ENCODE assay signal across 19 cellular contexts in genomic region chr7:6387734-6388294, GRCh38. TPM values are rescaled to one million over a fixed set of nuclear protein-coding genes. Genes with fewer than 3 reads are reported as not detected.
DNase-seq lines count a peak whose midpoint lies in the region; ATAC-seq and TF ChIP-seq lines count a peak whose summit lies in the region.
"Had no signal": no experiment of that assay in that cellular context is flagged by ENCODE, and none has a peak within 500 bp of the region (broad histone marks: within the 10 kb centered on the region; RNA-seq: fewer than 3 reads in every experiment).

No MANE protein-coding gene starts in this region.

- H3K27ac Mint-ChIP-seq in Calu3 (ENCODE audit: unreplicated experiment), result peak overlapping the region; percentile 90
- H3K27ac Mint-ChIP-seq in WTC11, result peak overlapping the region; percentile 26; the same call in 1 of the 2 replicates
- H3K27ac Mint-ChIP-seq: activated CD4-positive, alpha-beta memory T cell treated with anti-CD3 and anti-CD28 coated beads, Interleukin-2, amount 10 ng/mL, durations not matched to agents 7 days and 5 days; activated T-helper 2 cell treated with anti-CD3 and anti-CD28 coated beads, Interferon-gamma antibody, Interleukin-2, Interleukin-4, amounts not matched to agents 10 μg/mL and 5 μg/mL and 100 μg/mL, durations not matched to agents 14 hours and 24 hours and 36 hours had no signal

- ATAC-seq in WTC11 (no peak), gastroesophageal sphincter (no peak), sciatic nerve (peak; percentile 38), GM21576 (IDR thresholded peaks at IDR 0.05; ENCODE audit: unreplicated experiment) (no peak)
- no peak for ATAC-seq in stimulated activated naive CD8-positive, alpha-beta T cell treated with anti-CD3 and anti-CD28 coated beads, Interleukin-15, Interleukin-2, amounts not matched to agents 100 U/mL and 50 U/mL, for 24 hours
- ATAC-seq: foreskin keratinocyte, T-cell had no signal

- DNase-seq in Calu3 (no peak), WTC11 (ENCODE audit: low spot score) (no peak), sciatic nerve (ENCODE audit: low spot score) (no peak), Peyer's patch (no peak), AG08396 (ENCODE audit: low spot score) (no peak)
- DNase-seq in stimulated activated naive CD8-positive, alpha-beta T cell treated with anti-CD3 and anti-CD28 coated beads, Interleukin-15, Interleukin-2, amounts not matched to agents 100 U/mL and 50 U/mL, for 24 hours, result no peak
- DNase-seq: activated CD4-positive, alpha-beta memory T cell treated with anti-CD3 and anti-CD28 coated beads, Interleukin-2, amount 10 ng/mL, durations not matched to agents 7 days and 5 days; COR-L47; EL; foreskin keratinocyte; NCI-H2171 treated with DMSO at 0.1 percent for 48 hours; NCI-H82; SHP77; stimulated activated CD4-positive, alpha-beta T cell treated with anti-CD3 and anti-CD28 coated beads, Interleukin-1b, Interleukin-23, amount 100 ng/mL, for 48 hours; T-cell had no signal

- 53 to 71% methylated on average over 5 to 7 of the region's 7 CpGs for WGBS in gastroesophageal sphincter (ENCODE audit: low coverage in 1 of 2), 2 donors

- POLR2A ChIA-PET in WTC11 (lab: Charles Lee), result no interaction called here

- H3K27me3 Mint-ChIP-seq in Calu3 (ENCODE audit: unreplicated experiment), result no peaks in the 10 kb centered on the region
- no peaks in the 10 kb centered on the region for H3K27me3 Mint-ChIP-seq in WTC11 (ENCODE audit: low read depth)
- H3K27me3 Mint-ChIP-seq: activated CD4-positive, alpha-beta memory T cell treated with anti-CD3 and anti-CD28 coated beads, Interleukin-2, amount 10 ng/mL, durations not matched to agents 7 days and 5 days; T-cell had no signal

- H3K27me3 ChIP-seq in gastroesophageal sphincter (no peaks in the 10 kb centered on the region), Peyer's patch (no peaks in the 10 kb centered on the region)
- H3K27me3 ChIP-seq: foreskin keratinocyte had no signal

- H3K36me3 ChIP-seq in gastroesophageal sphincter (peaks cover 0 to 52% of the 10 kb centered on the region in 2 donors), Peyer's patch (peaks cover 0 to 53% (median 0%) of the 10 kb centered on the region in 3 donors)

- BruUV-seq in Calu3 (replicated peaks; lab: Mats Ljungman, UMichigan), result TSS peak; percentile 0

- H3K4me3 ChIP-seq in gastroesophageal sphincter (no peak overlapping the region), Peyer's patch (no peak overlapping the region)

- H3K9me3 ChIP-seq in gastroesophageal sphincter (no peaks in the 10 kb centered on the region), Peyer's patch (no peaks in the 10 kb centered on the region)

- H3K4me3 Mint-ChIP-seq in Calu3 (ENCODE audit: low read depth, unreplicated experiment) (peak overlapping the region; percentile 5), WTC11 (no peak overlapping the region)
- H3K4me3 Mint-ChIP-seq: activated CD4-positive, alpha-beta memory T cell treated with anti-CD3 and anti-CD28 coated beads, Interleukin-2, amount 10 ng/mL, durations not matched to agents 7 days and 5 days; T-cell had no signal

- TF ChIP-seq EP300 in gastroesophageal sphincter (IDR thresholded peaks at IDR 0.05), result no peak

- H3K4me1 Mint-ChIP-seq in Calu3 (ENCODE audit: low read depth, unreplicated experiment) (peaks cover 76% of the 10 kb centered on the region), WTC11 (peaks cover 35% of the 10 kb centered on the region)

- peaks cover 90% of the 10 kb centered on the region for H3K36me3 Mint-ChIP-seq in Calu3 (ENCODE audit: insufficient read depth, unreplicated experiment)
- peaks cover 38% of the 10 kb centered on the region for H3K36me3 Mint-ChIP-seq in WTC11

- H3K27ac ChIP-seq in gastroesophageal sphincter (peak overlapping the region in 3 of 4 donors; percentile 40 to 74 (median 42)), Peyer's patch (peak overlapping the region in 1 of 4 donors; percentile 18)
- H3K27ac ChIP-seq: VCaP had no signal

- H3K4me1 ChIP-seq in gastroesophageal sphincter (peaks cover 10 to 79% (median 28%) of the 10 kb centered on the region in 3 donors), Peyer's patch (peaks cover 4 to 54% (median 17%) of the 10 kb centered on the region in 4 donors)

- intact Hi-C loops in Calu3 (cut with micrococcal nuclease; ENCODE audit: unreplicated experiment) (no loop called here), sciatic nerve (cut with DNase I) (no loop called here)

- TF ChIP-seq CTCF in Calu3 (IDR thresholded peaks at IDR 0.05; ENCODE audit: unreplicated experiment), result no peak
- TF ChIP-seq CTCF in WTC11 (IDR thresholded peaks at IDR 0.05), result no peak
- no peak for TF ChIP-seq CTCF in gastroesophageal sphincter (IDR thresholded peaks at IDR 0.05)
- no peak for TF ChIP-seq CTCF in Peyer's patch (IDR thresholded peaks at IDR 0.05)

- CTCF ChIA-PET in Calu3 (lab: Charles Lee) (interaction anchor here (0.7 kb wide), 1 partner anchor 281 kb away, joined by 3 read pairs; no protein-coding TSS in a partner anchor), WTC11 (lab: Charles Lee) (interaction anchor here (0.7 kb wide), 1 partner anchor 1091 kb away, joined by 3 read pairs; no protein-coding TSS in a partner anchor)

- H3K9me3 Mint-ChIP-seq in Calu3 (ENCODE audit: low read depth, unreplicated experiment) (no peaks in the 10 kb centered on the region), WTC11 (no peaks in the 10 kb centered on the region)
- H3K9me3 Mint-ChIP-seq: activated CD4-positive, alpha-beta memory T cell treated with anti-CD3 and anti-CD28 coated beads, Interleukin-2, amount 10 ng/mL, durations not matched to agents 7 days and 5 days; activated T-helper 2 cell treated with anti-CD3 and anti-CD28 coated beads, Interferon-gamma antibody, Interleukin-2, Interleukin-4, amounts not matched to agents 10 μg/mL and 5 μg/mL and 100 μg/mL, durations not matched to agents 14 hours and 24 hours and 36 hours; T-cell had no signal

- TF ChIP-seq POLR2A in gastroesophageal sphincter (IDR thresholded peaks at IDR 0.05) (no peak), Peyer's patch (IDR thresholded peaks at IDR 0.05) (no peak)

TF ChIP-seq in WTC11, 78 proteins besides CTCF, POLR2A, EP300 and RAD21 (continues in another document):
- no peak for TF ChIP-seq ZBTB21 (CRISPR knock-in tag; IDR thresholded peaks at IDR 0.05; ENCODE audit: borderline replicate concordance)
- TF ChIP-seq TEAD1 (CRISPR knock-in tag; IDR thresholded peaks at IDR 0.05), result no peak
- TF ChIP-seq GRHL2 (CRISPR knock-in tag; IDR thresholded peaks at IDR 0.05; ENCODE audit: insufficient replicate concordance, severe bottlenecking), result no peak
- TF ChIP-seq, protein P1, sequence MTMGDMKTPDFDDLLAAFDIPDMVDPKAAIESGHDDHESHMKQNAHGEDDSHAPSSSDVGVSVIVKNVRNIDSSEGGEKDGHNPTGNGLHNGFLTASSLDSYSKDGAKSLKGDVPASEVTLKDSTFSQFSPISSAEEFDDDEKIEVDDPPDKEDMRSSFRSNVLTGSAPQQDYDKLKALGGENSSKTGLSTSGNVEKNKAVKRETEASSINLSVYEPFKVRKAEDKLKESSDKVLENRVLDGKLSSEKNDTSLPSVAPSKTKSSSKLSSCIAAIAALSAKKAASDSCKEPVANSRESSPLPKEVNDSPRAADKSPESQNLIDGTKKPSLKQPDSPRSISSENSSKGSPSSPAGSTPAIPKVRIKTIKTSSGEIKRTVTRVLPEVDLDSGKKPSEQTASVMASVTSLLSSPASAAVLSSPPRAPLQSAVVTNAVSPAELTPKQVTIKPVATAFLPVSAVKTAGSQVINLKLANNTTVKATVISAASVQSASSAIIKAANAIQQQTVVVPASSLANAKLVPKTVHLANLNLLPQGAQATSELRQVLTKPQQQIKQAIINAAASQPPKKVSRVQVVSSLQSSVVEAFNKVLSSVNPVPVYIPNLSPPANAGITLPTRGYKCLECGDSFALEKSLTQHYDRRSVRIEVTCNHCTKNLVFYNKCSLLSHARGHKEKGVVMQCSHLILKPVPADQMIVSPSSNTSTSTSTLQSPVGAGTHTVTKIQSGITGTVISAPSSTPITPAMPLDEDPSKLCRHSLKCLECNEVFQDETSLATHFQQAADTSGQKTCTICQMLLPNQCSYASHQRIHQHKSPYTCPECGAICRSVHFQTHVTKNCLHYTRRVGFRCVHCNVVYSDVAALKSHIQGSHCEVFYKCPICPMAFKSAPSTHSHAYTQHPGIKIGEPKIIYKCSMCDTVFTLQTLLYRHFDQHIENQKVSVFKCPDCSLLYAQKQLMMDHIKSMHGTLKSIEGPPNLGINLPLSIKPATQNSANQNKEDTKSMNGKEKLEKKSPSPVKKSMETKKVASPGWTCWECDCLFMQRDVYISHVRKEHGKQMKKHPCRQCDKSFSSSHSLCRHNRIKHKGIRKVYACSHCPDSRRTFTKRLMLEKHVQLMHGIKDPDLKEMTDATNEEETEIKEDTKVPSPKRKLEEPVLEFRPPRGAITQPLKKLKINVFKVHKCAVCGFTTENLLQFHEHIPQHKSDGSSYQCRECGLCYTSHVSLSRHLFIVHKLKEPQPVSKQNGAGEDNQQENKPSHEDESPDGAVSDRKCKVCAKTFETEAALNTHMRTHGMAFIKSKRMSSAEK (CRISPR knock-in tag; IDR thresholded peaks at IDR 0.05; ENCODE audit: borderline replicate concordance), result no peak
- no peak for TF ChIP-seq ZNF219 (CRISPR knock-in tag; IDR thresholded peaks at IDR 0.05; ENCODE audit: borderline replicate concordance)
- no peak for TF ChIP-seq RELA (CRISPR knock-in tag; IDR thresholded peaks at IDR 0.05; ENCODE audit: borderline replicate concordance)
- TF ChIP-seq MYBL2 (CRISPR knock-in tag; IDR thresholded peaks at IDR 0.05), result no peak
- TF ChIP-seq ZNF317 (CRISPR knock-in tag; IDR thresholded peaks at IDR 0.05; ENCODE audit: borderline replicate concordance, low read depth), result no peak
- TF ChIP-seq NFE2L1 (CRISPR knock-in tag; IDR thresholded peaks at IDR 0.05), result no peak
- TF ChIP-seq JAZF1 (CRISPR knock-in tag; IDR thresholded peaks at IDR 0.05), result no peak
- TF ChIP-seq NR1H2 (CRISPR knock-in tag; IDR thresholded peaks at IDR 0.05), result no peak

RNA-seq across cellular contexts. Expression of gene RAC1, which starts 13.5 kb away (rescaled TPM):
- total RNA-seq in Calu3 (2022) (574 and 592 TPM in 2 replicates), WTC11 (2021) (260 to 281 TPM (median 260 TPM) in 3 replicates), gastroesophageal sphincter (100 to 1,000 TPM; 102 to 170 (median 123) TPM), sciatic nerve (225 TPM), Peyer's patch (100 to 1,000 TPM; 104 to 201 (median 186) TPM)

RNA-seq across cellular contexts. Expression of gene FAM220A, which starts 39.0 kb away (rescaled TPM):
- total RNA-seq in Calu3 (2022) (25.3 and 29.7 TPM in 2 replicates), WTC11 (2021) (20.0 to 22.5 TPM (median 21.6 TPM) in 3 replicates), gastroesophageal sphincter (10 to 100 TPM; 11.6 to 21.6 (median 18.0) TPM), sciatic nerve (19.5 TPM), Peyer's patch (1 to 10 TPM; 2.5 to 7.5 (median 6.2) TPM)

RNA-seq across cellular contexts. Expression of gene DAGLB, which starts 59.9 kb away (rescaled TPM):
- total RNA-seq in Calu3 (2022) (36.8 and 38.1 TPM in 2 replicates), WTC11 (2021) (32.7 to 38.7 TPM (median 33.6 TPM) in 3 replicates), gastroesophageal sphincter (10 to 100 TPM in 1 of 4 donors, 1 to 10 TPM in 3; 6.7 to 10.8 (median 8.6) TPM), sciatic nerve (21.2 TPM), Peyer's patch (10 to 100 TPM in 3 of 4 donors, 1 to 10 TPM in 1; 9.1 to 36.3 (median 24.3) TPM)
